Comparison of ENCODE assay signal across 17 cellular contexts in genomic region chr4:72665376-72665978, GRCh38.
"Had no signal": no experiment of that assay in that cellular context is flagged by ENCODE, and none has a peak within 500 bp of the region (broad histone marks: within the 10 kb centered on the region; RNA-seq: fewer than 3 reads in every experiment).

No MANE protein-coding gene starts in this region.

- H3K4me3 ChIP-seq: breast epithelium, left ventricle myocardium inferior, thoracic aorta had no signal

- H3K27ac ChIP-seq: breast epithelium, foreskin keratinocyte, left ventricle myocardium inferior, thoracic aorta had no signal

- H3K4me1 ChIP-seq: breast epithelium, foreskin keratinocyte, left ventricle myocardium inferior had no signal

- H3K36me3 ChIP-seq: breast epithelium, left ventricle myocardium inferior, thoracic aorta had no signal

- ATAC-seq: foreskin keratinocyte; naive thymus-derived CD8-positive, alpha-beta T cell had no signal

- H3K27me3 ChIP-seq: breast epithelium had no signal

- H3K9me3 ChIP-seq: breast epithelium, left ventricle myocardium inferior, thoracic aorta had no signal

- DNase-seq: activated CD4-positive, alpha-beta memory T cell treated with anti-CD3 and anti-CD28 coated beads for 36 hours; activated CD4-positive, alpha-beta T cell treated with anti-CD3 and anti-CD28 coated beads for 48 hours; activated CD4-positive, CD25-positive, alpha-beta regulatory T cell; activated naive CD4-positive, alpha-beta T cell treated with anti-CD3 and anti-CD28 coated beads for 36 hours; activated naive CD8-positive, alpha-beta T cell treated with anti-CD3 and anti-CD28 coated beads, Interleukin-2, amount 10 ng/mL, durations not matched to agents 7 days and 5 days; activated T-cell treated with anti-CD3 and anti-CD28 coated beads, Interleukin-2, amount 50 U/mL, for 48 hours; amniotic stem cell; effector memory CD4-positive, alpha-beta T cell; foreskin keratinocyte; left ventricle myocardium inferior; naive thymus-derived CD8-positive, alpha-beta T cell; stimulated activated CD4-positive, alpha-beta T cell treated with anti-CD3 and anti-CD28 coated beads, Interleukin-2, amount 100 ng/mL, for 48 hours; stimulated activated CD8-positive, alpha-beta memory T cell treated with anti-CD3 and anti-CD28 coated beads, Interleukin-4, amount 100 ng/mL, for 48 hours; stimulated activated naive CD4-positive, alpha-beta T cell; T-helper 9 cell had no signal
